ENCODE assay signal across 9 cellular contexts in the genomic region with DNA sequence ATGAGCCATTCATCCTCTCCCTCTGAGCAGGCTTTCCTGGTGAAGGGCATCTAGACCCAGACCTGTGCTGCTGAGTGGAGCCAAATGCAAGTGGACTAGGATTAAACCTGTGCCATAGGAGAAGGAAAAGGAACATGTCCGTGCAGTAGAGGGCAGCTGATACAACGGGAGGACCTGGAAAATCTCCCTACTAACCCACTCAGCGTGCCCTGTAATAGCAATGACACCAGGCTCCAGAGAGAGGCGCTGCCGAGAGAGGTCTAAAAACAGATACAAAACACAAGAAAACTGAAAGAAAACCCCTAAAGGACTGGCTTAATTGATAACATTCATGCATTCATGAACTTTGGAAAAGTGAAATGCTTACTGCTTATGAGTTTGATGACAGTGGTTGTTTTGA.
A peak's percentile ranks its signal among the peaks of the same experiment; 100 is the strongest.
DNase-seq lines count a peak whose midpoint lies in the region; ATAC-seq, FAIRE-seq and TF ChIP-seq lines count a peak whose summit lies in the region.
"Had no signal": no experiment of that assay in that cellular context is flagged by ENCODE, and none has a peak within 500 bp of the region (broad histone marks: within the 10 kb centered on the region; RNA-seq: fewer than 3 reads in every experiment).

No MANE protein-coding gene starts in this region.

- intact Hi-C loops in HepG2 (cut with micrococcal nuclease; ENCODE audit: unreplicated experiment): no loop called here
- intact Hi-C loops in right lobe of liver (cut with DNase I): loop anchor here (5.0 kb wide), 2 partner anchors 100 to 115 kb away; no protein-coding TSS in a partner anchor

- in situ Hi-C loops in HepG2 (cut with HindIII; ENCODE audit: extremely low pct_ligation_motif_present, low pct_unique_long_range_greater_than_20kb): loop anchor here (5.0 kb wide), 1 partner anchor 120 kb away; the partner anchor contains the start of gene SLC4A9

- no peak for FAIRE-seq in HepG2 (lab: Jason Lieb, UNC)

- ATAC-seq in HepG2 (no peak), right lobe of liver (no peak), GM19035 (IDR thresholded peaks at IDR 0.05; ENCODE audit: unreplicated experiment) (no peak)
- ATAC-seq: activated naive CD8-positive, alpha-beta T cell treated with anti-CD3 and anti-CD28 coated beads, Interleukin-2, amount 50 U/mL, for 24 hours had no signal

- no peak overlapping the region for H2AFZ ChIP-seq in HepG2 (ENCODE audit: low read length)
- no peak overlapping the region for H2AFZ ChIP-seq in Karpas-422 (ENCODE audit: low read length)

- 95% methylated on average over 5 of the region's 5 CpGs for WGBS in HepG2 (ENCODE audit: low lambda C conversion rate)
- 80% methylated on average over 1 of the region's 5 CpGs for WGBS in right lobe of liver (ENCODE audit: insufficient coverage, low coverage, low lambda C conversion rate, missing lambda C conversion rate)

- H3K4me3 ChIP-seq in HepG2 (replicated peaks in 1 of 3; ENCODE audit: insufficient read depth in 1 of 3, low read depth in 2 of 3, low read length in 3 of 3) (no peak overlapping the region), right lobe of liver (no peak overlapping the region), duodenal mucosa (ENCODE audit: low read depth in 1 of 2, low read length in 2 of 2) (no peak overlapping the region), muscle layer of colon (ENCODE audit: low read depth in 1 of 2, low read length in 2 of 2) (no peak overlapping the region), Karpas-422 (ENCODE audit: low read length) (no peak overlapping the region)

- TF ChIP-seq POLR2A in HepG2 (IDR thresholded peaks at IDR 0.05; ENCODE audit: insufficient read depth in 1 of 2, low read depth in 2 of 2, low read length in 2 of 2): no peak
- no peak for TF ChIP-seq POLR2A in right lobe of liver (IDR thresholded peaks at IDR 0.05)

- POLR2A ChIA-PET in HepG2 (lab: Yijun Ruan, JAX): interaction anchor here (0.9 kb wide), 1 partner anchor 104 kb away, joined by 4 read pairs; the partner anchor contains the start of gene HBEGF

- no peak for TF ChIP-seq RAD21 in HepG2 (CRISPR knock-in tag; IDR thresholded peaks at IDR 0.05)

- no peaks in the 10 kb centered on the region for H4K20me1 ChIP-seq in HepG2 (ENCODE audit: insufficient read depth, low read length)
- peaks cover 6% of the 10 kb centered on the region; the same call in 1 of the 2 replicates for H4K20me1 ChIP-seq in Karpas-422 (ENCODE audit: insufficient read depth, low read depth, low read length)

- no peaks in the 10 kb centered on the region for H3K79me2 ChIP-seq in HepG2 (ENCODE audit: insufficient read depth, low read length)
- H3K79me2 ChIP-seq in Karpas-422 (ENCODE audit: low read length): no peaks in the 10 kb centered on the region

- CTCF ChIA-PET in HepG2 (lab: Yijun Ruan, JAX; ENCODE audit: low intra/inter-chr PET ratio, low total read pairs): interaction anchor here (1.8 kb wide), 1 partner anchor 115 kb away, joined by 7 read pairs; no protein-coding TSS in a partner anchor

- DNase-seq in HepG2 (ENCODE audit: low spot score): no peak
- DNase-seq in right lobe of liver: no peak
- DNase-seq in NOMO-1 (lab: John Stamatoyannopoulos, UW; ENCODE audit: unreplicated experiment in 2 of 2): no peak
- no peak for DNase-seq in SHP77 treated with DMSO at 0.1 percent for 48 hours (lab: John Stamatoyannopoulos, UW)
- no peak for DNase-seq in Karpas-422
- DNase-seq: activated naive CD8-positive, alpha-beta T cell treated with anti-CD3 and anti-CD28 coated beads, Interleukin-2, amount 50 U/mL, for 24 hours had no signal

- H3K9me2 ChIP-seq in Karpas-422 (replicated peaks; ENCODE audit: insufficient read depth, low read length): no peaks in the 10 kb centered on the region

- H3K9me3 ChIP-seq in HepG2 (ENCODE audit: low read length): no peaks in the 10 kb centered on the region
- H3K9me3 ChIP-seq in right lobe of liver: no peaks in the 10 kb centered on the region
- H3K9me3 ChIP-seq in duodenal mucosa (ENCODE audit: control insufficient read depth in 1 of 2, low read length in 2 of 2): no peaks in the 10 kb centered on the region
- H3K9me3 ChIP-seq in muscle layer of colon (ENCODE audit: low read length): no peaks in the 10 kb centered on the region
- H3K9me3 ChIP-seq in Karpas-422 (ENCODE audit: low read length): no peaks in the 10 kb centered on the region

- H3K27me3 ChIP-seq in HepG2 (ENCODE audit: control insufficient read depth in 1 of 2, insufficient read depth in 2 of 2, low read length in 2 of 2): no peaks in the 10 kb centered on the region
- no peaks in the 10 kb centered on the region for H3K27me3 ChIP-seq in right lobe of liver
- no peaks in the 10 kb centered on the region for H3K27me3 ChIP-seq in duodenal mucosa (ENCODE audit: control insufficient read depth in 1 of 2, insufficient read depth in 2 of 2, low read length in 2 of 2)
- H3K27me3 ChIP-seq in muscle layer of colon (ENCODE audit: control insufficient read depth in 1 of 2, insufficient read depth in 2 of 2, low read length in 2 of 2): no peaks in the 10 kb centered on the region
- no peaks in the 10 kb centered on the region for H3K27me3 ChIP-seq in Karpas-422 (ENCODE audit: low read length)

- H3K4me2 ChIP-seq in HepG2 (ENCODE audit: low read depth, low read length) (no peak overlapping the region), Karpas-422 (ENCODE audit: low read depth, low read length, poor library complexity, severe bottlenecking) (no peak overlapping the region)

- TF ChIP-seq EP300 in HepG2 (IDR thresholded peaks at IDR 0.05; ENCODE audit: low read depth in 2 of 2, low read length in 2 of 2) (no peak), HepG2 (CRISPR knock-in tag; IDR thresholded peaks at IDR 0.05; ENCODE audit: borderline replicate concordance) (no peak)

- H3K4me1 ChIP-seq in HepG2 (ENCODE audit: insufficient read depth, low read length) (peaks cover 23% of the 10 kb centered on the region), right lobe of liver (peaks cover 0 to 20% (median 6%) of the 10 kb centered on the region in 4 donors), duodenal mucosa (ENCODE audit: control insufficient read depth in 1 of 2, insufficient read depth in 2 of 2, low read length in 2 of 2) (peaks cover 61 to 64% of the 10 kb centered on the region in 2 donors), muscle layer of colon (ENCODE audit: insufficient read depth, low read length) (peaks cover 83% of the 10 kb centered on the region), Karpas-422 (ENCODE audit: low read length) (peaks cover 15% of the 10 kb centered on the region)

- no TSS peak for BruUV-seq in HepG2 (replicated peaks; lab: Mats Ljungman, UMichigan)

- H3K36me3 ChIP-seq in HepG2 (replicated peaks in 1 of 2; ENCODE audit: control insufficient read depth in 1 of 2, insufficient read depth in 2 of 2, low read length in 2 of 2) (peaks cover 3 to 31% of the 10 kb centered on the region in 2 experiments), right lobe of liver (peaks cover 0 to 8% (median 3%) of the 10 kb centered on the region in 4 donors), duodenal mucosa (ENCODE audit: control insufficient read depth in 1 of 2, insufficient read depth in 2 of 2, low read length in 2 of 2) (peaks cover 0 to 41% of the 10 kb centered on the region in 2 donors), muscle layer of colon (ENCODE audit: insufficient read depth, low read length) (peaks cover 9% of the 10 kb centered on the region), Karpas-422 (ENCODE audit: insufficient read depth, low read length) (no peaks in the 10 kb centered on the region)

- no peak overlapping the region for H3K9ac ChIP-seq in HepG2 (ENCODE audit: insufficient read depth, low read depth, low read length)
- H3K9ac ChIP-seq in duodenal mucosa (ENCODE audit: low read depth in 1 of 2, low read length in 2 of 2): peak overlapping the region; percentile 62 to 71
- no peak overlapping the region for H3K9ac ChIP-seq in muscle layer of colon (ENCODE audit: low read length)
- no peak overlapping the region for H3K9ac ChIP-seq in Karpas-422 (ENCODE audit: low read length)

- no peak for TF ChIP-seq CTCF in HepG2 (CRISPR knock-in tag; IDR thresholded peaks at IDR 0.05)
- TF ChIP-seq CTCF in right lobe of liver (IDR thresholded peaks at IDR 0.05): no peak

- peak overlapping the region; percentile 84 for H3K27ac ChIP-seq in HepG2 (ENCODE audit: extremely low read length, insufficient read depth, low read length)
- H3K27ac ChIP-seq in right lobe of liver: no peak overlapping the region
- peak overlapping the region; percentile 86 for H3K27ac ChIP-seq in duodenal mucosa (ENCODE audit: low read depth, low read length)
- peak overlapping the region; percentile 68 for H3K27ac ChIP-seq in muscle layer of colon (ENCODE audit: low read depth, low read length)
- H3K27ac ChIP-seq in Karpas-422 (ENCODE audit: low read length): no peak overlapping the region

TF ChIP-seq in HepG2, 621 proteins besides CTCF, POLR2A, EP300 and RAD21 (continues in another document):
- no peak for TF ChIP-seq NR2F2 (IDR thresholded peaks at IDR 0.05; ENCODE audit: borderline replicate concordance, low read depth)
- no peak for TF ChIP-seq STAG1 (CRISPR knock-in tag; IDR thresholded peaks at IDR 0.05)
- TF ChIP-seq NKX3-1 (CRISPR knock-in tag; IDR thresholded peaks at IDR 0.05): no peak
- TF ChIP-seq, protein P1, sequence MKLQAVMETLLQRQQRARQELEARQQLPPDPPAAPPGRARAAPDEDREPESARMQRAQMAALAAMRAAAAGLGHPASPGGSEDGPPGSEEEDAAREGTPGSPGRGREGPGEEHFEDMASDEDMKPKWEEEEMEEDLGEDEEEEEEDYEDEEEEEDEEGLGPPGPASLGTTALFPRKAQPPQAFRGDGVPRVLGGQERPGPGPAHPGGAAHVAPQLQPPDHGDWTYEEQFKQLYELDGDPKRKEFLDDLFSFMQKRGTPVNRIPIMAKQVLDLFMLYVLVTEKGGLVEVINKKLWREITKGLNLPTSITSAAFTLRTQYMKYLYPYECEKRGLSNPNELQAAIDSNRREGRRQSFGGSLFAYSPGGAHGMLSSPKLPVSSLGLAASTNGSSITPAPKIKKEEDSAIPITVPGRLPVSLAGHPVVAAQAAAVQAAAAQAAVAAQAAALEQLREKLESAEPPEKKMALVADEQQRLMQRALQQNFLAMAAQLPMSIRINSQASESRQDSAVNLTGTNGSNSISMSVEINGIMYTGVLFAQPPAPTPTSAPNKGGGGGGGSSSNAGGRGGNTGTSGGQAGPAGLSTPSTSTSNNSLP (IDR thresholded peaks at IDR 0.05; ENCODE audit: low read depth, low read length): no peak
- no peak for TF ChIP-seq FOSL1 (CRISPR knock-in tag; IDR thresholded peaks at IDR 0.05; ENCODE audit: borderline replicate concordance)
- TF ChIP-seq ZFP37 (CRISPR knock-in tag; IDR thresholded peaks at IDR 0.05; ENCODE audit: borderline replicate concordance): no peak
- TF ChIP-seq ZNF660 (CRISPR knock-in tag; IDR thresholded peaks at IDR 0.05; ENCODE audit: borderline replicate concordance, low read depth): no peak
- TF ChIP-seq, protein P2, sequence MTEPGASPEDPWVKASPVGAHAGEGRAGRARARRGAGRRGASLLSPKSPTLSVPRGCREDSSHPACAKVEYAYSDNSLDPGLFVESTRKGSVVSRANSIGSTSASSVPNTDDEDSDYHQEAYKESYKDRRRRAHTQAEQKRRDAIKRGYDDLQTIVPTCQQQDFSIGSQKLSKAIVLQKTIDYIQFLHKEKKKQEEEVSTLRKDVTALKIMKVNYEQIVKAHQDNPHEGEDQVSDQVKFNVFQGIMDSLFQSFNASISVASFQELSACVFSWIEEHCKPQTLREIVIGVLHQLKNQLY (CRISPR knock-in tag; IDR thresholded peaks at IDR 0.05): no peak

Comparison
In these comparisons a context has a peak if more than half of its experiments do, and no peak if none do; other contexts are left out.
1. H3K27ac ChIP-seq: peak in HepG2 (single experiment), duodenal mucosa (single experiment) and muscle layer of colon (single experiment); none in right lobe of liver (0 of 3) and Karpas-422 (single experiment).
2. H3K9ac ChIP-seq: peak in duodenal mucosa (2 of 2); none in HepG2 (single experiment), muscle layer of colon (single experiment) and Karpas-422 (single experiment).